23 cellular contexts compared by ENCODE assay signal in genomic region chr1:63000508-63000907, GRCh38.
A peak's percentile ranks its signal among the peaks of the same experiment; 100 is the strongest.
DNase-seq lines count a peak whose midpoint lies in the region; ATAC-seq, FAIRE-seq and TF ChIP-seq lines count a peak whose summit lies in the region.
"Had no signal": no experiment of that assay in that cellular context is flagged by ENCODE, and none has a peak within 500 bp of the region (broad histone marks: within the 10 kb centered on the region; RNA-seq: fewer than 3 reads in every experiment).

No MANE protein-coding gene starts in this region.

- no peak overlapping the region for H2BK5ac ChIP-seq in H1 (ENCODE audit: low read depth, low read length)

- no peak overlapping the region for H2BK15ac ChIP-seq in H1 (ENCODE audit: low read length)

- H2AK5ac ChIP-seq in H1 (ENCODE audit: low read depth, low read length) = no peak overlapping the region

- H2BK12ac ChIP-seq in H1 (ENCODE audit: low read depth, low read length) = no peak overlapping the region

- no peak for FAIRE-seq in H1 (lab: Jason Lieb, UNC)
- FAIRE-seq: A204.1 had no signal

- POLR2A ChIA-PET in H1 (lab: Charles Lee; ENCODE audit: partially characterized antibody) = no interaction called here

- H3K9me3 ChIP-seq in H1 (ENCODE audit: insufficient read depth in 2 of 2, low read depth in 1 of 2, low read length in 1 of 2) = no peaks in the 10 kb centered on the region
- H3K9me3 ChIP-seq: BLaER1 had no signal

- no peak overlapping the region for H2BK20ac ChIP-seq in H1 (ENCODE audit: low read length)

- 84% methylated on average over 10 of the region's 10 CpGs; no CpG with 5 or more reads in 1 of the 2 experiments for WGBS in H1 (ENCODE audit: extremely low coverage in 1 of 2, insufficient coverage in 1 of 2, insufficient read length in 1 of 2, insufficient replicate concordance in 2 of 2, low coverage in 1 of 2, low lambda C conversion rate in 2 of 2, missing lambda C conversion rate in 1 of 2), 2 experiments

- no peaks in the 10 kb centered on the region for H3K79me1 ChIP-seq in H1 (ENCODE audit: low read depth, low read length)

- H3K18ac ChIP-seq in H1 (ENCODE audit: extremely low read depth, low read length) = no peak overlapping the region

- TF ChIP-seq POLR2A in H1 (IDR thresholded peaks at IDR 0.05; ENCODE audit: control extremely low read depth in 1 of 2, low read depth in 2 of 2, low read length in 2 of 2) = no peak

- no peaks in the 10 kb centered on the region for H3K27me3 ChIP-seq in H1 (replicated peaks in 1 of 4; ENCODE audit: control insufficient read depth in 3 of 4, extremely low read depth in 1 of 4, insufficient read depth in 3 of 4, low read length in 3 of 4)
- H3K27me3 ChIP-seq: BLaER1 had no signal

- no peak overlapping the region for H2BK120ac ChIP-seq in H1 (replicated peaks; ENCODE audit: low read depth, low read length)

- peaks cover 0 to 6% (median 4%) of the 10 kb centered on the region in 4 experiments; a peak in 4 of 7 replicates for H3K4me1 ChIP-seq in H1 (replicated peaks in 1 of 4; ENCODE audit: control insufficient read depth in 3 of 4, insufficient read depth in 4 of 4, low read length in 3 of 4)
- H3K4me1 ChIP-seq: BLaER1 had no signal

- H3K36me3 ChIP-seq in H1 (ENCODE audit: control insufficient read depth in 2 of 4, insufficient read depth in 4 of 4, low read length in 3 of 4) = no peaks in the 10 kb centered on the region
- H3K36me3 ChIP-seq: BLaER1 had no signal

- DNase-seq in ELF-1 (ENCODE audit: low read depth, low spot score) (peak; percentile 25), NCI-H146 (lab: John Stamatoyannopoulos, UW) (peak; percentile 8), H1 (ENCODE audit: low read depth in 1 of 2, low spot score in 2 of 2) (no peak), left lobe of liver (ENCODE audit: low spot score) (no peak), GDM1 (lab: John Stamatoyannopoulos, UW) (no peak), NCI-H128 (lab: John Stamatoyannopoulos, UW; ENCODE audit: unreplicated experiment) (no peak)
- DNase-seq: CD4-positive, alpha-beta T cell; GOT3; Karpas-422; NCI-H1092 treated with DMSO at 0.1 percent for 48 hours; NCI-H1694 treated with DMSO at 0.1 percent for 48 hours; NCI-H2081; NCI-H2171 treated with DMSO at 0.1 percent for 48 hours; NCI-H524; NCI-H774; SHP77; T-cell had no signal

- no peak overlapping the region for H3K4me3 ChIP-seq in H1 (ENCODE audit: extremely low read depth in 1 of 4, insufficient read depth in 2 of 4, low read depth in 3 of 4, low read length in 4 of 4)
- H3K4me3 ChIP-seq: BLaER1 had no signal

- no peaks in the 10 kb centered on the region for H3K79me2 ChIP-seq in H1 (ENCODE audit: control insufficient read depth in 1 of 2, insufficient read depth in 2 of 2, low read length in 2 of 2)

- no peak overlapping the region for H3K27ac ChIP-seq in H1 (ENCODE audit: low read depth, low read length)
- H3K27ac ChIP-seq: BLaER1, RWPE1 had no signal

- H4K20me1 ChIP-seq in H1 (replicated peaks in 1 of 2; ENCODE audit: control insufficient read depth in 1 of 2, insufficient read depth in 2 of 2, low read length in 2 of 2) = no peaks in the 10 kb centered on the region
- H4K20me1 ChIP-seq: BLaER1 had no signal

- no peak overlapping the region for H3K14ac ChIP-seq in H1 (ENCODE audit: insufficient read length)

- H2AFZ ChIP-seq in H1 (ENCODE audit: low read length) = 0 out of 2 replicates have a peak overlapping the region, but pooled peaks have one; percentile 9

- H3K4me2 ChIP-seq in H1 (ENCODE audit: insufficient read depth in 1 of 2, low read depth in 2 of 2, low read length in 2 of 2) = no peak overlapping the region
- H3K4me2 ChIP-seq: BLaER1 had no signal

- TF ChIP-seq CTCF in H1 (IDR thresholded peaks at IDR 0.05; ENCODE audit: control extremely low read depth in 1 of 3, insufficient read depth in 1 of 3, low read depth in 1 of 3, low read length in 3 of 3) = no peak

- no peaks in the 10 kb centered on the region for H3K23me2 ChIP-seq in H1 (ENCODE audit: low read depth, low read length)

- H4K8ac ChIP-seq in H1 (ENCODE audit: extremely low read depth, insufficient read depth, low read length) = no peak overlapping the region

- no peak overlapping the region for H4K91ac ChIP-seq in H1 (replicated peaks; ENCODE audit: insufficient read length, low read length)

- H3K4ac ChIP-seq in H1 (replicated peaks; ENCODE audit: insufficient read length, low read depth, low read length) = no peak overlapping the region

- no peak overlapping the region for H3K23ac ChIP-seq in H1 (ENCODE audit: insufficient read length)

- H3K56ac ChIP-seq in H1 (replicated peaks; ENCODE audit: insufficient read length, low read depth, low read length) = no peak overlapping the region

- no peak overlapping the region for H4K5ac ChIP-seq in H1 (ENCODE audit: insufficient read length, low read depth, low read length)

- ATAC-seq in left lobe of liver = peak; percentile 19
- no peak for ATAC-seq in HG02610 (IDR thresholded peaks at IDR 0.05; ENCODE audit: unreplicated experiment)
- ATAC-seq in HG02571 (IDR thresholded peaks at IDR 0.05; ENCODE audit: unreplicated experiment) = no peak
- ATAC-seq: Panc1, T-cell had no signal

- no peak overlapping the region for H3K9ac ChIP-seq in H1 (replicated peaks in 1 of 4; ENCODE audit: extremely low read depth in 1 of 4, low read depth in 3 of 4, low read length in 3 of 4)
- H3K9ac ChIP-seq: BLaER1 had no signal

- CTCF ChIA-PET in H1 (lab: Charles Lee; ENCODE audit: partially characterized antibody) = interaction anchor here (1.1 to 7.1 kb wide), 7 partner anchors 8 to 443 kb away, joined by 3 to 35 read pairs (median 6); no protein-coding TSS in a partner anchor

- TF ChIP-seq EP300 in H1 (IDR thresholded peaks at IDR 0.05; ENCODE audit: borderline replicate concordance in 1 of 2, low read depth in 2 of 2, low read length in 2 of 2) = no peak

- no peak for TF ChIP-seq RAD21 in H1 (IDR thresholded peaks at IDR 0.05 in 1 of 2, conservative IDR thresholded peaks at IDR 0.05 in 1 of 2; ENCODE audit: low read depth in 2 of 2, low read length in 2 of 2)

TF ChIP-seq in H1, 55 proteins besides CTCF, POLR2A, EP300 and RAD21:
- TF ChIP-seq JUN (IDR thresholded peaks at IDR 0.05; ENCODE audit: low read depth, low read length) (no peak), RXRA (IDR thresholded peaks at IDR 0.05; ENCODE audit: insufficient read depth, low read depth, low read length) (no peak), EZH2 (IDR thresholded peaks at IDR 0.05; ENCODE audit: low read depth, low read length, severe bottlenecking) (no peak), CREB1 (IDR thresholded peaks at IDR 0.05) (no peak), CHD2 (IDR thresholded peaks at IDR 0.05; ENCODE audit: low read length) (no peak), HDAC2 (IDR thresholded peaks at IDR 0.05; ENCODE audit: borderline replicate concordance in 1 of 2, low read depth in 2 of 2, low read length in 2 of 2) (no peak), USF2 (IDR thresholded peaks at IDR 0.05; ENCODE audit: low read length) (no peak), TAF7 (optimal IDR thresholded peaks at IDR 0.05; ENCODE audit: borderline replicate concordance, low read depth, low read length) (no peak), EGR1 (IDR thresholded peaks at IDR 0.05; ENCODE audit: borderline replicate concordance, low read depth, low read length) (no peak), ASH2L (IDR thresholded peaks at IDR 0.05; ENCODE audit: low read length) (no peak), KDM5A (IDR thresholded peaks at IDR 0.05; ENCODE audit: low read length) (no peak), NRF1 (IDR thresholded peaks at IDR 0.05; ENCODE audit: low read depth, low read length) (no peak)

Comparison
In these comparisons a context has a peak if more than half of its experiments do, and no peak if none do; other contexts are left out.
1. DNase-seq: peak in ELF-1 (single experiment) and NCI-H146 (single experiment); none in H1 (0 of 2), left lobe of liver (single experiment), GDM1 (single experiment) and NCI-H128 (single experiment).